1 cellular context compared by ENCODE assay signal in genomic region chr1:152777510-152778137, GRCh38.
TF ChIP-seq lines count a peak whose summit lies in the region.

No MANE protein-coding gene starts in this region.

TF ChIP-seq in GM12878, 131 proteins besides CTCF, POLR2A, EP300 and RAD21:
- TF ChIP-seq E2F4 (IDR thresholded peaks at IDR 0.05; ENCODE audit: low read depth, low read length) (no peak), TCF3 (IDR thresholded peaks at IDR 0.05; ENCODE audit: borderline replicate concordance, insufficient read depth, low read depth, low read length) (no peak), SKIL (IDR thresholded peaks at IDR 0.05; ENCODE audit: low read depth, poor library complexity, severe bottlenecking) (no peak), CREB1 (IDR thresholded peaks at IDR 0.05; ENCODE audit: low read depth) (no peak), PBX3 (IDR thresholded peaks at IDR 0.05; ENCODE audit: insufficient replicate concordance, low read depth, low read length) (no peak), CUX1 (IDR thresholded peaks at IDR 0.05; ENCODE audit: insufficient replicate concordance, low read depth, low read length) (no peak), KLF5 (IDR thresholded peaks at IDR 0.05; ENCODE audit: partially characterized antibody) (no peak), NRF1 (conservative IDR thresholded peaks at IDR 0.05; ENCODE audit: low read depth, low read length) (no peak), BMI1 (IDR thresholded peaks at IDR 0.05; ENCODE audit: borderline replicate concordance) (no peak), CHD4 (IDR thresholded peaks at IDR 0.05) (no peak), ZBTB33 (IDR thresholded peaks at IDR 0.05) (no peak), CHD1 (IDR thresholded peaks at IDR 0.05; ENCODE audit: low read depth, low read length) (no peak), ZNF592 (IDR thresholded peaks at IDR 0.05) (no peak), SMARCA5 (IDR thresholded peaks at IDR 0.05) (no peak), ZNF622 (IDR thresholded peaks at IDR 0.05) (no peak), SMAD5 (IDR thresholded peaks at IDR 0.05; ENCODE audit: low read depth) (no peak)
